In genomic region chr3:123620338-123620737, GRCh38 we compare ENCODE assay signal across 13 cellular contexts.
DNase-seq lines count a peak whose midpoint lies in the region; ATAC-seq and TF ChIP-seq lines count a peak whose summit lies in the region.
"Had no signal": no experiment of that assay in that cellular context is flagged by ENCODE, and none has a peak within 500 bp of the region (broad histone marks: within the 10 kb centered on the region; RNA-seq: fewer than 3 reads in every experiment).

No MANE protein-coding gene starts in this region.

- H3K9me3 Mint-ChIP-seq in stimulated activated memory B cell treated with anti-CD40 and anti-IgM and Interleukin-4, amounts not matched to agents 10 μg/mL and 1 μg/mL and 100 μg/mL, for 72 hours: no peaks in the 10 kb centered on the region
- H3K9me3 Mint-ChIP-seq: naive thymus-derived CD4-positive, alpha-beta T cell had no signal

- DNase-seq in AG04449 (ENCODE audit: low read depth, low spot score) (peak; percentile 34), globus pallidus (ENCODE audit: low spot score) (peak; percentile 89), pons (ENCODE audit: low spot score) (peak; percentile 95), NOMO-1 treated with dmso at 0.1 percent for 144 hours (lab: John Stamatoyannopoulos, UW; ENCODE audit: unreplicated experiment) (no peak), NCI-H146 (lab: John Stamatoyannopoulos, UW) (no peak)
- DNase-seq: activated CD4-positive, CD25-positive, alpha-beta regulatory T cell; MM.1S; naive thymus-derived CD4-positive, alpha-beta T cell; NCI-H524 treated with DMSO at 0.1 percent for 48 hours had no signal

- no peak for ATAC-seq in GM21515 (IDR thresholded peaks at IDR 0.05; ENCODE audit: unreplicated experiment)
- no peak for ATAC-seq in stimulated activated memory B cell treated with anti-CD40 and anti-IgM and Interleukin-4, amounts not matched to agents 10 μg/mL and 1 μg/mL and 100 μg/mL, for 72 hours
- ATAC-seq: naive thymus-derived CD4-positive, alpha-beta T cell had no signal

- H3K27ac ChIP-seq in angular gyrus (ENCODE audit: low read depth, low read length): peak overlapping the region; percentile 94
- H3K27ac ChIP-seq: HL-60 had no signal

- H3K4me1 Mint-ChIP-seq in stimulated activated memory B cell treated with anti-CD40 and anti-IgM and Interleukin-4, amounts not matched to agents 10 μg/mL and 1 μg/mL and 100 μg/mL, for 72 hours: peaks cover 17% of the 10 kb centered on the region

- TF ChIP-seq CTCF in AG04449 (IDR thresholded peaks at IDR 0.05; ENCODE audit: insufficient read depth, low read length, missing control alignments): no peak

- H3K4me3 ChIP-seq in AG04449 (ENCODE audit: low read depth, low read length): peak overlapping the region; percentile 57

- H3K36me3 Mint-ChIP-seq in stimulated activated memory B cell treated with anti-CD40 and anti-IgM and Interleukin-4, amounts not matched to agents 10 μg/mL and 1 μg/mL and 100 μg/mL, for 72 hours: no peaks in the 10 kb centered on the region
- H3K36me3 Mint-ChIP-seq: naive thymus-derived CD4-positive, alpha-beta T cell had no signal

- no peaks in the 10 kb centered on the region for H3K27me3 Mint-ChIP-seq in stimulated activated memory B cell treated with anti-CD40 and anti-IgM and Interleukin-4, amounts not matched to agents 10 μg/mL and 1 μg/mL and 100 μg/mL, for 72 hours
- H3K27me3 Mint-ChIP-seq: naive thymus-derived CD4-positive, alpha-beta T cell had no signal

- POLR2A ChIA-PET in AG04449 (lab: Yijun Ruan, JAX): interaction anchor here (1.0 kb wide), 1 partner anchor 36 kb away, joined by 3 read pairs; no protein-coding TSS in a partner anchor

- CTCF ChIA-PET in AG04449 (lab: Yijun Ruan, JAX): interaction anchor here (2.5 to 7.6 kb wide), 2 partner anchors 22 to 103 kb away, joined by 8 to 57 read pairs; no protein-coding TSS in a partner anchor

- no peak overlapping the region for H3K4me3 Mint-ChIP-seq in stimulated activated memory B cell treated with anti-CD40 and anti-IgM and Interleukin-4, amounts not matched to agents 10 μg/mL and 1 μg/mL and 100 μg/mL, for 72 hours
- H3K4me3 Mint-ChIP-seq: naive thymus-derived CD4-positive, alpha-beta T cell had no signal

- no peak overlapping the region for H3K27ac Mint-ChIP-seq in stimulated activated memory B cell treated with anti-CD40 and anti-IgM and Interleukin-4, amounts not matched to agents 10 μg/mL and 1 μg/mL and 100 μg/mL, for 72 hours
- H3K27ac Mint-ChIP-seq: naive thymus-derived CD4-positive, alpha-beta T cell had no signal

Comparison
In these comparisons a context has a peak if more than half of its experiments do, and no peak if none do; other contexts are left out.
1. DNase-seq: peak in AG04449 (single experiment), globus pallidus (single experiment) and pons (single experiment); none in NOMO-1 treated with dmso at 0.1 percent for 144 hours (single experiment) and NCI-H146 (single experiment).